12 cellular contexts compared by ENCODE assay signal in the genomic region with DNA sequence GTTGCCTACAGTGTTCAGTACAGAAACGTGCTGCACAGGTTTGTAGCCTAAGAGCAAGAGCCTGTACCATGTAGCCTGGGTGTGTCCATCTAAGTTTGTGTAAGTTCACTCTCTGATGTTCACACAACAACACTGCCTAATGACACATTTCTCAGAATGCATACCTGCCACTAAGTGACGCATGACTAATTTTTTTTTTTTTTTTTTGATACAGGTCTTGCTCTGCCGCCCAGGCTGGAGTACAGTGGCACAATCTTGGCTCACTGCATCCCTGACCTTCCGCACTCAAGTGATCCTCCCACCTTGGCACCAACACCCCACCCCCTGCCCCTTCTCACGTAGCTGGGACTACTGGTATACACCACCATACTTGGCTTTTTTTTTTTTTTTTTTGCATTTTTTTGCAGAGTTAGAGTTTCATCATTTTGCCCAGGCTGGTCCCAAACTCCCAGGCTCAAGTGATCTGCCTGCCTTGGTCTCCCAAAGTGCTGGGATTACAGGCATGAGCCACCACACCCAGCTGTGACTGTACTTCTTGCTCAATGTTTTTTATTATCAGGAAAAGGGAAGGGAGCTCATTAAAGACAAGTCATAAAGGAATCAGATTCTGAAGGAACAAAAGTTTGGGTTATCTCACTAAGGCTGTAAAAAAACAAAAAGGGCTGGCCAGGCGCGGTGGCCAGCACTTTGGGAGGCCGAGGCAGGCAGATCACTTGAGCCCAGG. TPM values are rescaled to one million over a fixed set of nuclear protein-coding genes. Genes with fewer than 3 reads are reported as not detected.
DNase-seq lines count a peak whose midpoint lies in the region; ATAC-seq and TF ChIP-seq lines count a peak whose summit lies in the region.
"Had no signal": no experiment of that assay in that cellular context is flagged by ENCODE, and none has a peak within 500 bp of the region (broad histone marks: within the 10 kb centered on the region; RNA-seq: fewer than 3 reads in every experiment).

No MANE protein-coding gene starts in this region.

- no peaks in the 10 kb centered on the region for H3K79me1 ChIP-seq in trophoblast cell (ENCODE audit: low read length)

- H3K23ac ChIP-seq in trophoblast cell (ENCODE audit: low read length) = no peak overlapping the region

- H3K27me3 ChIP-seq in Peyer's patch (no peaks in the 10 kb centered on the region), trophoblast cell (ENCODE audit: insufficient read depth, low read length) (no peaks in the 10 kb centered on the region), MG63 (no peaks in the 10 kb centered on the region)

- H3K18ac ChIP-seq in trophoblast cell (ENCODE audit: low read length) = no peak overlapping the region

- no peak for TF ChIP-seq CTCF in AG10803 (conservative IDR thresholded peaks at IDR 0.05; ENCODE audit: low read length)
- TF ChIP-seq CTCF in Peyer's patch (IDR thresholded peaks at IDR 0.05) = peak in 3 of 6 experiments; percentile 29 to 30 (median 29)
- TF ChIP-seq CTCF in fibroblast of the aortic adventitia (IDR thresholded peaks at IDR 0.05; ENCODE audit: insufficient read depth, low read length) = no peak

- no peak for ATAC-seq in SK-N-SH treated with all-trans-retinoic acid at 6 μM for 48 hours
- ATAC-seq in HG02678 (IDR thresholded peaks at IDR 0.05; ENCODE audit: unreplicated experiment) = no peak

- peak; percentile 81 for DNase-seq in AG10803 (ENCODE audit: low read depth)
- peak in 2 of 3 donors; percentile 73 to 74 for DNase-seq in Peyer's patch
- DNase-seq in fibroblast of the aortic adventitia (ENCODE audit: low read depth) = peak; percentile 91
- DNase-seq in trophoblast cell = peak; percentile 59 to 86
- no peak for DNase-seq in MG63
- no peak for DNase-seq in activated T-cell treated with anti-CD3 and anti-CD28 coated beads, Interleukin-2, amount 50 U/mL, for 1 hour
- DNase-seq: CD4-positive, CD25-positive, alpha-beta regulatory T cell; glutamatergic neuron; NCI-H510A treated with DMSO at 0.1 percent for 48 hours had no signal

- no peak overlapping the region for H2AK5ac ChIP-seq in trophoblast cell (ENCODE audit: low read length)

- H3K14ac ChIP-seq in trophoblast cell (ENCODE audit: low read length) = no peak overlapping the region

- H3K4me3 ChIP-seq in AG10803 (ENCODE audit: low read length) = no peak overlapping the region
- H3K4me3 ChIP-seq in Peyer's patch = no peak overlapping the region
- H3K4me3 ChIP-seq in fibroblast of the aortic adventitia (ENCODE audit: low read depth, low read length) = no peak overlapping the region
- no peak overlapping the region for H3K4me3 ChIP-seq in trophoblast cell (ENCODE audit: low read depth, low read length)
- no peak overlapping the region for H3K4me3 ChIP-seq in MG63
- H3K4me3 ChIP-seq: HAP-1 had no signal

- no peak overlapping the region for H4K12ac ChIP-seq in trophoblast cell (ENCODE audit: low read depth, low read length)

- no peaks in the 10 kb centered on the region for H3K79me2 ChIP-seq in trophoblast cell (ENCODE audit: control insufficient read depth, insufficient read depth, low read length, poor library complexity)

- no peak overlapping the region for H4K91ac ChIP-seq in trophoblast cell (ENCODE audit: low read depth, low read length)

- H4K8ac ChIP-seq in trophoblast cell (ENCODE audit: low read depth, low read length) = no peak overlapping the region

- peak overlapping the region in 3 of 4 donors; percentile 59 to 89 (median 86) for H3K27ac ChIP-seq in Peyer's patch
- no peak overlapping the region for H3K27ac ChIP-seq in trophoblast cell (ENCODE audit: low read depth, low read length)

- H3K4me1 ChIP-seq in Peyer's patch = peaks cover 0 to 29% (median 4%) of the 10 kb centered on the region in 4 donors
- H3K4me1 ChIP-seq in trophoblast cell (ENCODE audit: control insufficient read depth in 1 of 2, insufficient read depth in 2 of 2, low read length in 2 of 2) = no peaks in the 10 kb centered on the region
- H3K4me1 ChIP-seq: HAP-1 had no signal

- H2AFZ ChIP-seq in trophoblast cell (ENCODE audit: insufficient read depth, low read length, poor library complexity) = no peak overlapping the region

- WGBS in trophoblast cell (ENCODE audit: extremely low coverage, insufficient coverage, insufficient read length) = no CpG with 5 or more reads among the region's 8 CpGs

- H3K4ac ChIP-seq in trophoblast cell (ENCODE audit: low read depth, low read length) = no peak overlapping the region

- TF ChIP-seq POLR2A in Peyer's patch (IDR thresholded peaks at IDR 0.05) = no peak

- H3K36me3 ChIP-seq in Peyer's patch (no peaks in the 10 kb centered on the region), trophoblast cell (ENCODE audit: control insufficient read depth in 1 of 2, insufficient read depth in 2 of 2, low read length in 2 of 2) (no peaks in the 10 kb centered on the region), MG63 (no peaks in the 10 kb centered on the region)
- H3K36me3 ChIP-seq: HAP-1 had no signal

- H2BK5ac ChIP-seq in trophoblast cell (ENCODE audit: low read depth, low read length, poor library complexity) = no peak overlapping the region

- no peak overlapping the region for H2BK120ac ChIP-seq in trophoblast cell (ENCODE audit: insufficient read depth, low read length, poor library complexity)

- H3K4me2 ChIP-seq in trophoblast cell (ENCODE audit: low read length) = no peak overlapping the region

- H2BK12ac ChIP-seq in trophoblast cell (ENCODE audit: low read length) = no peak overlapping the region

- no peaks in the 10 kb centered on the region for H3K9me3 ChIP-seq in Peyer's patch
- peaks cover 2% of the 10 kb centered on the region for H3K9me3 ChIP-seq in trophoblast cell (ENCODE audit: insufficient read depth, low read depth, low read length)
- no peaks in the 10 kb centered on the region for H3K9me3 ChIP-seq in MG63
- H3K9me3 ChIP-seq: HAP-1 had no signal

- H3K9ac ChIP-seq in trophoblast cell (ENCODE audit: low read length) = no peak overlapping the region

TF ChIP-seq in SK-N-SH treated with all-trans-retinoic acid at 6 μM for 48 hours, 23 proteins besides CTCF, POLR2A, EP300 and RAD21:
- TF ChIP-seq PPARA (CRISPR knock-in tag; IDR thresholded peaks at IDR 0.05; ENCODE audit: borderline replicate concordance) = no peak
- no peak for TF ChIP-seq SNAI2 (CRISPR knock-in tag; IDR thresholded peaks at IDR 0.05)
- no peak for TF ChIP-seq CSDC2 (CRISPR knock-in tag; IDR thresholded peaks at IDR 0.05)
- TF ChIP-seq ISL1 (CRISPR knock-in tag; IDR thresholded peaks at IDR 0.05) = no peak
- no peak for TF ChIP-seq BACH2 (CRISPR knock-in tag; IDR thresholded peaks at IDR 0.05; ENCODE audit: borderline replicate concordance)
- no peak for TF ChIP-seq TOX (CRISPR knock-in tag; IDR thresholded peaks at IDR 0.05; ENCODE audit: borderline replicate concordance)
- no peak for TF ChIP-seq ZFP30 (CRISPR knock-in tag; IDR thresholded peaks at IDR 0.05)
- TF ChIP-seq ARNTL (CRISPR knock-in tag; IDR thresholded peaks at IDR 0.05; ENCODE audit: borderline replicate concordance, low read depth) = no peak
- TF ChIP-seq, protein P1, sequence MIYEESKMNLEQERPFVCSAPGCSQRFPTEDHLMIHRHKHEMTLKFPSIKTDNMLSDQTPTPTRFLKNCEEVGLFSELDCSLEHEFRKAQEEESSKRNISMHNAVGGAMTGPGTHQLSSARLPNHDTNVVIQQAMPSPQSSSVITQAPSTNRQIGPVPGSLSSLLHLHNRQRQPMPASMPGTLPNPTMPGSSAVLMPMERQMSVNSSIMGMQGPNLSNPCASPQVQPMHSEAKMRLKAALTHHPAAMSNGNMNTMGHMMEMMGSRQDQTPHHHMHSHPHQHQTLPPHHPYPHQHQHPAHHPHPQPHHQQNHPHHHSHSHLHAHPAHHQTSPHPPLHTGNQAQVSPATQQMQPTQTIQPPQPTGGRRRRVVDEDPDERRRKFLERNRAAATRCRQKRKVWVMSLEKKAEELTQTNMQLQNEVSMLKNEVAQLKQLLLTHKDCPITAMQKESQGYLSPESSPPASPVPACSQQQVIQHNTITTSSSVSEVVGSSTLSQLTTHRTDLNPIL (CRISPR knock-in tag; IDR thresholded peaks at IDR 0.05; ENCODE audit: low read depth) = no peak
- TF ChIP-seq ZFP3 (CRISPR knock-in tag; IDR thresholded peaks at IDR 0.05) = no peak
- TF ChIP-seq, protein P2, sequence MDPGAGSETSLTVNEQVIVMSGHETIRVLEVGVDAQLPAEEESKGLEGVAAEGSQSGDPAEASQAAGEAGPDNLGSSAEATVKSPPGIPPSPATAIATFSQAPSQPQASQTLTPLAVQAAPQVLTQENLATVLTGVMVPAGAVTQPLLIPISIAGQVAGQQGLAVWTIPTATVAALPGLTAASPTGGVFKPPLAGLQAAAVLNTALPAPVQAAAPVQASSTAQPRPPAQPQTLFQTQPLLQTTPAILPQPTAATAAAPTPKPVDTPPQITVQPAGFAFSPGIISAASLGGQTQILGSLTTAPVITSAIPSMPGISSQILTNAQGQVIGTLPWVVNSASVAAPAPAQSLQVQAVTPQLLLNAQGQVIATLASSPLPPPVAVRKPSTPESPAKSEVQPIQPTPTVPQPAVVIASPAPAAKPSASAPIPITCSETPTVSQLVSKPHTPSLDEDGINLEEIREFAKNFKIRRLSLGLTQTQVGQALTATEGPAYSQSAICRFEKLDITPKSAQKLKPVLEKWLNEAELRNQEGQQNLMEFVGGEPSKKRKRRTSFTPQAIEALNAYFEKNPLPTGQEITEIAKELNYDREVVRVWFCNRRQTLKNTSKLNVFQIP (CRISPR knock-in tag; IDR thresholded peaks at IDR 0.05; ENCODE audit: borderline replicate concordance, low read depth) = no peak
- TF ChIP-seq TCF4 (CRISPR knock-in tag; IDR thresholded peaks at IDR 0.05; ENCODE audit: borderline replicate concordance) = no peak
- no peak for TF ChIP-seq ZNF565 (CRISPR knock-in tag; conservative IDR thresholded peaks at IDR 0.05; ENCODE audit: low read depth)

RNA-seq across cellular contexts. Expression of gene CDC42BPB, which starts 10.0 kb away (rescaled TPM):
- total RNA-seq in Peyer's patch (100 to 1,000 TPM; 145 to 255 (median 197) TPM), fibroblast of the aortic adventitia (ENCODE audit: low replicate concordance) (60.2 and 78.4 TPM in 2 replicates)
- polyA plus RNA-seq in trophoblast cell (2013) = 55.5 and 55.9 TPM in 2 replicates
- total RNA-seq in MG63 (2014; rRNA removed; shearing (Covaris generic); ENCODE audit: low replicate concordance) = 8.3 and 11.7 TPM in 2 replicates

RNA-seq across cellular contexts. Expression of gene LBHD2, which starts 16.6 kb away (rescaled TPM):
- total RNA-seq in Peyer's patch (not detected), fibroblast of the aortic adventitia (ENCODE audit: low replicate concordance) (not detected in 2 replicates)
- 0.30 and 0.39 TPM in 2 replicates for polyA plus RNA-seq in trophoblast cell (2013)
- not detected in 2 replicates for total RNA-seq in MG63 (2014; rRNA removed; shearing (Covaris generic); ENCODE audit: low replicate concordance)
- total RNA-seq: CD4-positive, CD25-positive, alpha-beta regulatory T cell had no signal
- polyA plus RNA-seq: CD4-positive, CD25-positive, alpha-beta regulatory T cell had no signal

RNA-seq across cellular contexts. Expression of gene EXOC3L4, which starts 27.1 kb away (rescaled TPM):
- 10 to 100 TPM; 20.6 to 69.5 (median 34.1) TPM for total RNA-seq in Peyer's patch
- 0.41 TPM in 1 of 2 replicates, not detected in the other for total RNA-seq in fibroblast of the aortic adventitia (ENCODE audit: low replicate concordance)
- 0.11 and 0.22 TPM in 2 replicates for polyA plus RNA-seq in trophoblast cell (2013)
- 0.17 TPM in 1 of 2 replicates, not detected in the other for total RNA-seq in MG63 (2014; rRNA removed; shearing (Covaris generic); ENCODE audit: low replicate concordance)
- total RNA-seq: CD4-positive, CD25-positive, alpha-beta regulatory T cell had no signal
- polyA plus RNA-seq: CD4-positive, CD25-positive, alpha-beta regulatory T cell had no signal

RNA-seq across cellular contexts. Expression of gene TNFAIP2, which starts 55.9 kb away (rescaled TPM):
- total RNA-seq in Peyer's patch (10 to 100 TPM; 10.5 to 94.9 (median 31.1) TPM), fibroblast of the aortic adventitia (ENCODE audit: low replicate concordance) (44.5 and 120 TPM in 2 replicates)
- polyA plus RNA-seq in trophoblast cell (2013) = 185 and 205 TPM in 2 replicates
- total RNA-seq in MG63 (2014; rRNA removed; shearing (Covaris generic); ENCODE audit: low replicate concordance) = 86.5 and 90.4 TPM in 2 replicates
- polyA plus RNA-seq: CD4-positive, CD25-positive, alpha-beta regulatory T cell had no signal

Comparison
In these comparisons a context has a peak if more than half of its experiments do, and no peak if none do; other contexts are left out.
1. DNase-seq: peak in AG10803 (single experiment), Peyer's patch (2 of 3), fibroblast of the aortic adventitia (single experiment) and trophoblast cell (2 of 2); none in MG63 (single experiment) and activated T-cell treated with anti-CD3 and anti-CD28 coated beads, Interleukin-2, amount 50 U/mL, for 1 hour (single experiment).
2. RNA of gene EXOC3L4, which starts 27.1 kb away (total RNA-seq): 20.6 to 69.5 TPM in Peyer's patch; 0.41 TPM in fibroblast of the aortic adventitia and 0.17 TPM in MG63; every median in the first group is over 10 times any median in the second.